Comparison of ENCODE assay signal across 38 cellular contexts in the genomic region with DNA sequence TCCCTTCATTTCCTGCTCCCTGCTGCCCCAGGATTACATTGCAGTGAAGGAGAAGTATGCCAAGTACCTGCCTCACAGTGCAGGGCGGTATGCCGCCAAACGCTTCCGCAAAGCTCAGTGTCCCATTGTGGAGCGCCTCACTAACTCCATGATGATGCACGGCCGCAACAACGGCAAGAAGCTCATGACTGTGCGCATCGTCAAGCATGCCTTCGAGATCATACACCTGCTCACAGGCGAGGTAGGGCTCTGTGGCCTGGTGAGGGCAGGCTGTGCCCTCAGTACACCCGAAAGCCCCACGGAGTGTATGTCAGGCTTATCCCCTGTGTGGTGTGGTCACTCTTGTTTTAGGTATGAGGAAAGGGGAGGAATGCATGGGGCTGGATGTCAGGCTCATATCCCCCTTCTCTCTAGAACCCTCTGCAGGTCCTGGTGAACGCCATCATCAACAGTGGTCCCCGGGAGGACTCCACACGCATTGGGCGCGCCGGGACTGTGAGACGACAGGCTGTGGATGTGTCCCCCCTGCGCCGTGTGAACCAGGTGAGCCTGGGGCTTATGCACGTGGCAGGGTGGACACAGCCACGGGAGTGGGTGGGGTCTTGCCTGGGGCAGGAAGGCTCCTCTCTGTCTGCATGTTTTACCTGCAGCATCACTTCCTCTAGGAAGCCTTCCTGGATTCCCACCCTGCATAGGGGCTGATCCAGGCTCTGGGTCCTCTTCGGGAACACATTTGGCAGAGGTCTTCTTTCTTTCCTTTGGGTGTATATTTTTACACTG. TPM values are rescaled to one million over a fixed set of nuclear protein-coding genes. Genes with fewer than 3 reads are reported as not detected.
DNase-seq lines count a peak whose midpoint lies in the region; ATAC-seq, FAIRE-seq and TF ChIP-seq lines count a peak whose summit lies in the region.
"Had no signal": no experiment of that assay in that cellular context is flagged by ENCODE, and none has a peak within 500 bp of the region (broad histone marks: within the 10 kb centered on the region; RNA-seq: fewer than 3 reads in every experiment).

No MANE protein-coding gene starts in this region.

- H3K4me3 Mint-ChIP-seq in endodermal cell: no peak overlapping the region
- H3K4me3 Mint-ChIP-seq: central memory CD8-positive, alpha-beta T cell; dendritic cell treated with granulocyte-macrophage colony-stimulating factor and Interleukin-4, amounts not matched to agents 40 ng/mL and 50 ng/mL, for 4 days; nephron progenitor cell had no signal

- H3K79me2 ChIP-seq in Karpas-422 (ENCODE audit: low read length): peaks cover 27% of the 10 kb centered on the region

- no peak overlapping the region for H2AFZ ChIP-seq in Karpas-422 (ENCODE audit: low read length)
- H2AFZ ChIP-seq: parathyroid adenoma had no signal

- H3K4me1 ChIP-seq in Karpas-422 (ENCODE audit: low read length) (peaks cover 11% of the 10 kb centered on the region), endodermal cell (ENCODE audit: control insufficient read depth, insufficient read depth, low read length) (peaks cover 8% of the 10 kb centered on the region)

- H3K27me3 ChIP-seq in Karpas-422 (ENCODE audit: low read length) (no peaks in the 10 kb centered on the region), endodermal cell (ENCODE audit: control insufficient read depth, insufficient read depth, low read length, poor library complexity, severe bottlenecking) (no peaks in the 10 kb centered on the region)
- H3K27me3 ChIP-seq: vagina had no signal

- WGBS in endodermal cell (ENCODE audit: insufficient coverage in 1 of 2, insufficient read length in 1 of 2), 2 experiments: 95% methylated on average over 15 to 26 of the region's 26 CpGs

- H3K4me3 ChIP-seq in Karpas-422 (ENCODE audit: low read length) (no peak overlapping the region), endodermal cell (ENCODE audit: low read length) (no peak overlapping the region)
- H3K4me3 ChIP-seq: BLaER1, esophagus muscularis mucosa, left ventricle myocardium inferior, right atrium auricular region, smooth muscle cell, stomach, vagina had no signal

- no peaks in the 10 kb centered on the region for H3K9me3 Mint-ChIP-seq in endodermal cell
- H3K9me3 Mint-ChIP-seq: central memory CD8-positive, alpha-beta T cell; dendritic cell treated with granulocyte-macrophage colony-stimulating factor and Interleukin-4, amounts not matched to agents 40 ng/mL and 50 ng/mL, for 4 days; nephron progenitor cell had no signal

- no peak for FAIRE-seq in D721Med (lab: Jason Lieb, UNC)
- FAIRE-seq: GM18507, islet of Langerhans had no signal

- DNase-seq in Right ventricle myocardium inferior (ENCODE audit: missing footprints) (peak; percentile 60), cardiac septum (ENCODE audit: low spot score) (no peak), Karpas-422 (peak; percentile 50), endodermal cell (peak; percentile 47), D721Med (ENCODE audit: insufficient read length, low spot score) (no peak)
- no peak for DNase-seq in activated CD4-positive, alpha-beta T cell treated with anti-CD3 and anti-CD28 coated beads for 1 hour
- DNase-seq: activated CD4-positive, alpha-beta T cell treated with anti-CD3 and anti-CD28 coated beads for 48 hours; activated gamma-delta T cell treated with Interleukin-2 at 50 U/mL for 16 hours; DMS79 treated with DMSO at 0.1 percent for 48 hours; foreskin fibroblast; GF-D8; H7; head of caudate nucleus; left ventricle myocardium inferior; mesenchymal stem cell; NCI-H146; NCI-H2107; nephron progenitor cell; SIG-M5; stomach; SW 1271; T-helper 9 cell had no signal

- TF ChIP-seq POLR2A in GM18505 (IDR thresholded peaks at IDR 0.05; ENCODE audit: borderline replicate concordance, extremely low read depth, insufficient read depth, insufficient read length): no peak

- H3K27ac Mint-ChIP-seq in endodermal cell: no peak overlapping the region
- H3K27ac Mint-ChIP-seq: dendritic cell treated with granulocyte-macrophage colony-stimulating factor and Interleukin-4, amounts not matched to agents 40 ng/mL and 50 ng/mL, for 4 days; nephron progenitor cell had no signal

- H3K9me3 ChIP-seq in Karpas-422 (ENCODE audit: low read length): no peaks in the 10 kb centered on the region
- no peaks in the 10 kb centered on the region for H3K9me3 ChIP-seq in endodermal cell (ENCODE audit: control insufficient read depth, low read length)
- H3K9me3 ChIP-seq: BLaER1, esophagus muscularis mucosa, left ventricle myocardium inferior, right atrium auricular region, stomach, vagina had no signal

- ATAC-seq in Right ventricle myocardium inferior: no peak
- ATAC-seq in GM19023 (IDR thresholded peaks at IDR 0.05; ENCODE audit: unreplicated experiment): no peak
- no peak for ATAC-seq in GM18505 (IDR thresholded peaks at IDR 0.05; ENCODE audit: unreplicated experiment)
- ATAC-seq: Panc1 had no signal

- intact Hi-C loops in Right ventricle myocardium inferior (cut with DNase I) (no loop called here), cardiac septum (cut with DNase I) (no loop called here)

- H3K27ac ChIP-seq in Karpas-422 (ENCODE audit: low read length) (no peak overlapping the region), endodermal cell (ENCODE audit: low read depth, low read length) (no peak overlapping the region)
- H3K27ac ChIP-seq: BLaER1, esophagus muscularis mucosa, left ventricle myocardium inferior, parathyroid adenoma, right atrium auricular region, stomach, vagina had no signal

- H3K9me2 ChIP-seq in Karpas-422 (replicated peaks; ENCODE audit: insufficient read depth, low read length): no peaks in the 10 kb centered on the region

- peaks cover 50% of the 10 kb centered on the region for H3K36me3 Mint-ChIP-seq in endodermal cell (ENCODE audit: low read depth)

- H4K20me1 ChIP-seq in Karpas-422 (ENCODE audit: insufficient read depth, low read depth, low read length): peaks cover 53% of the 10 kb centered on the region

- H3K36me3 ChIP-seq in Karpas-422 (ENCODE audit: insufficient read depth, low read length): peaks cover 43% of the 10 kb centered on the region
- H3K36me3 ChIP-seq in endodermal cell (ENCODE audit: control insufficient read depth, insufficient read depth, low read length): peaks cover 66% of the 10 kb centered on the region

- H3K27me3 Mint-ChIP-seq in endodermal cell (ENCODE audit: insufficient read depth): peaks cover 30% of the 10 kb centered on the region
- H3K27me3 Mint-ChIP-seq: central memory CD8-positive, alpha-beta T cell had no signal

- TF ChIP-seq CTCF in endodermal cell (conservative IDR thresholded peaks at IDR 0.05) (no peak), D721Med (IDR thresholded peaks at IDR 0.05; ENCODE audit: insufficient read depth, missing control alignments) (no peak)

- H3K9ac ChIP-seq in Karpas-422 (ENCODE audit: low read length) (no peak overlapping the region), endodermal cell (ENCODE audit: extremely low read depth, low read length, poor library complexity, severe bottlenecking) (no peak overlapping the region)
- H3K9ac ChIP-seq: BLaER1, parathyroid adenoma had no signal

- peaks cover 14% of the 10 kb centered on the region for H3K4me1 Mint-ChIP-seq in endodermal cell

- H3K4me2 ChIP-seq in Karpas-422 (ENCODE audit: low read depth, low read length, poor library complexity, severe bottlenecking): no peak overlapping the region
- H3K4me2 ChIP-seq: BLaER1, smooth muscle cell had no signal

RNA-seq across cellular contexts. Expression of gene RNF225, which starts 2.3 kb away (rescaled TPM):
- not detected for total RNA-seq in Right ventricle myocardium inferior
- not detected for total RNA-seq in cardiac septum
- 0.90 and 0.97 TPM in 2 replicates for total RNA-seq in Karpas-422 (2014; rRNA removed; shearing (Covaris generic); ENCODE audit: low replicate concordance)
- total RNA-seq in endodermal cell: under 1 TPM; 0.82 to 0.92 TPM
- polyA plus RNA-seq in endodermal cell (2013, experiment 1 of 2): not detected
- polyA plus RNA-seq in endodermal cell (2013, experiment 2 of 2): not detected
- total RNA-seq: esophagus muscularis mucosa, H7, left ventricle myocardium inferior, right atrium auricular region, smooth muscle cell, stomach had no signal
- polyA plus RNA-seq: adipose tissue, AG04450, thymus had no signal

RNA-seq across cellular contexts. Expression of gene RPS5, which starts 6.1 kb away (rescaled TPM):
- total RNA-seq in Right ventricle myocardium inferior (551 TPM), cardiac septum (394 TPM), endodermal cell (1,000 to 10,000 TPM in 1 of 2 donors, 100 to 1,000 TPM in 1; 896 to 1,039 TPM)
- 6,081 and 7,190 TPM in 2 replicates for total RNA-seq in Karpas-422 (2014; rRNA removed; shearing (Covaris generic); ENCODE audit: low replicate concordance)
- 1,332 TPM for polyA plus RNA-seq in endodermal cell (2013, experiment 1 of 2)
- 1,223 TPM for polyA plus RNA-seq in endodermal cell (2013, experiment 2 of 2)

RNA-seq across cellular contexts. Expression of gene ZNF837, which starts 12.3 kb away (rescaled TPM):
- total RNA-seq in Right ventricle myocardium inferior (0.22 TPM), cardiac septum (0.54 TPM), endodermal cell (1 to 10 TPM; 3.1 to 3.8 TPM)
- 0.75 and 2.4 TPM in 2 replicates for total RNA-seq in Karpas-422 (2014; rRNA removed; shearing (Covaris generic); ENCODE audit: low replicate concordance)
- polyA plus RNA-seq in endodermal cell (2013, experiment 1 of 2): 3.6 TPM
- polyA plus RNA-seq in endodermal cell (2013, experiment 2 of 2): 2.3 TPM

RNA-seq across cellular contexts. Expression of gene ZNF584, which starts 15.3 kb away (rescaled TPM):
- total RNA-seq in Right ventricle myocardium inferior (15.8 TPM), cardiac septum (19.8 TPM), endodermal cell (10 to 100 TPM; 10.3 to 14.8 TPM)
- 21.1 and 31.6 TPM in 2 replicates for total RNA-seq in Karpas-422 (2014; rRNA removed; shearing (Covaris generic); ENCODE audit: low replicate concordance)
- polyA plus RNA-seq in endodermal cell (2013, experiment 1 of 2): 9.5 TPM
- 10.8 TPM for polyA plus RNA-seq in endodermal cell (2013, experiment 2 of 2)

RNA-seq across cellular contexts. Expression of gene ZNF497, which starts 30.6 kb away (rescaled TPM):
- total RNA-seq in Right ventricle myocardium inferior (0.19 TPM), cardiac septum (0.40 TPM), endodermal cell (1 to 10 TPM; 5.2 to 5.9 TPM)
- total RNA-seq in Karpas-422 (2014; rRNA removed; shearing (Covaris generic); ENCODE audit: low replicate concordance): 1.1 and 3.0 TPM in 2 replicates
- polyA plus RNA-seq in endodermal cell (2013, experiment 1 of 2): 5.0 TPM
- polyA plus RNA-seq in endodermal cell (2013, experiment 2 of 2): 4.1 TPM

Comparison
In these comparisons a context has a peak if more than half of its experiments do, and no peak if none do; other contexts are left out.
1. DNase-seq: peak in Right ventricle myocardium inferior (single experiment), Karpas-422 (single experiment) and endodermal cell (single experiment); none in cardiac septum (single experiment), activated CD4-positive, alpha-beta T cell treated with anti-CD3 and anti-CD28 coated beads for 1 hour (single experiment) and D721Med (single experiment).